ENCODE assay signal across 29 cellular contexts in the genomic region with DNA sequence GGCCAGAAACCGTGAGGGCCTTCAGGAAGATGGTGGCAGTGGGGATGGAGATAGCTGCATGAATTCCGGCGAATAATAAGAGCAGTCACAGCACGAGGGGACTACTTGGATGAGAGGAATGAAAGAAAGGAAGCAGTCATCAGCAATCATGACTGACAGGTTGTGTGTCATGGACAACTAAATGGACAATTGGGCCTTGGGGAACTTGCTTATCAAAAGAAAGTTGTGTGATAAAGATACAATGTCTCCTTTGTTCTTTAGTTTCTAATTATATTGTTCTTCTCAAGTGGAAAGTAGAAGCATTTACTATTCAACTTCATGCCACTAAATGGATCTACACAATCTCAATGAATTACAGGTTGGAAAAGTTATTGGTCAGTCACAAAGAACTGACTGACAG.
"Had no signal": no experiment of that assay in that cellular context is flagged by ENCODE, and none has a peak within 500 bp of the region (broad histone marks: within the 10 kb centered on the region; RNA-seq: fewer than 3 reads in every experiment).

No MANE protein-coding gene starts in this region.

- H3K4me1 ChIP-seq: neural progenitor cell, right lobe of liver, stomach, thyroid gland, tibial nerve, upper lobe of left lung, vagina had no signal

- H3K36me3 ChIP-seq: neural progenitor cell, ovary, right lobe of liver, stomach, thoracic aorta, thyroid gland, vagina had no signal

- H3K79me2 ChIP-seq: parathyroid adenoma had no signal

- H3K9ac ChIP-seq: neural progenitor cell, parathyroid adenoma had no signal

- H3K27ac ChIP-seq: neural progenitor cell, ovary, psoas muscle, right lobe of liver, sigmoid colon, stomach, thoracic aorta, thyroid gland, tibial nerve, upper lobe of left lung, vagina had no signal

- H3K4me3 ChIP-seq: neural progenitor cell, ovary, psoas muscle, right lobe of liver, sigmoid colon, stomach, thoracic aorta, thyroid gland, tibial nerve, upper lobe of left lung, vagina had no signal

- H3K9me3 ChIP-seq: ovary, psoas muscle, right lobe of liver, sigmoid colon, stomach, thoracic aorta, thyroid gland, tibial nerve, upper lobe of left lung, vagina had no signal

- ATAC-seq: natural killer cell treated with Interleukin-12 subunit alpha and Interleukin-12 subunit beta and Interleukin-15 and Interleukin-18, amount 100 ng/mL, for 72 hours; psoas muscle; right cardiac atrium; right lobe of liver; stimulated activated effector memory CD8-positive, alpha-beta T cell treated with anti-CD3 and anti-CD28 coated beads, Interleukin-12 subunit alpha, Interleukin-12 subunit beta, amount 100 ng/mL, for 72 hours; stimulated activated naive B cell treated with anti-CD40 and anti-IgM and Interleukin-4, amounts not matched to agents 10 μg/mL and 1 μg/mL and 100 μg/mL, for 72 hours had no signal

- H3K36me3 Mint-ChIP-seq: natural killer cell treated with Interleukin-12 subunit alpha and Interleukin-12 subunit beta and Interleukin-15 and Interleukin-18, amount 100 ng/mL, for 72 hours; stimulated activated effector memory CD8-positive, alpha-beta T cell treated with anti-CD3 and anti-CD28 coated beads, Interleukin-12 subunit alpha, Interleukin-12 subunit beta, amount 100 ng/mL, for 72 hours; stimulated activated naive B cell treated with anti-CD40 and anti-IgM and Interleukin-4, amounts not matched to agents 10 μg/mL and 1 μg/mL and 100 μg/mL, for 72 hours had no signal

- H3K4me3 Mint-ChIP-seq: natural killer cell treated with Interleukin-12 subunit alpha and Interleukin-12 subunit beta and Interleukin-15 and Interleukin-18, amount 100 ng/mL, for 72 hours; nephron progenitor cell; neural progenitor cell; stimulated activated effector memory CD8-positive, alpha-beta T cell treated with anti-CD3 and anti-CD28 coated beads, Interleukin-12 subunit alpha, Interleukin-12 subunit beta, amount 100 ng/mL, for 72 hours; stimulated activated naive B cell treated with anti-CD40 and anti-IgM and Interleukin-4, amounts not matched to agents 10 μg/mL and 1 μg/mL and 100 μg/mL, for 72 hours; stimulated activated naive CD8-positive, alpha-beta T cell treated with anti-CD3 and anti-CD28 coated beads, Interleukin-15, Interleukin-2, amounts not matched to agents 100 ng/mL and 50 ng/mL, for 24 hours had no signal

- H3K4me1 Mint-ChIP-seq: stimulated activated effector memory CD8-positive, alpha-beta T cell treated with anti-CD3 and anti-CD28 coated beads, Interleukin-12 subunit alpha, Interleukin-12 subunit beta, amount 100 ng/mL, for 72 hours; stimulated activated naive B cell treated with anti-CD40 and anti-IgM and Interleukin-4, amounts not matched to agents 10 μg/mL and 1 μg/mL and 100 μg/mL, for 72 hours had no signal

- H3K27ac Mint-ChIP-seq: natural killer cell treated with Interleukin-12 subunit alpha and Interleukin-12 subunit beta and Interleukin-15 and Interleukin-18, amount 100 ng/mL, for 72 hours; nephron progenitor cell; neural progenitor cell; progenitor cell of endocrine pancreas; stimulated activated effector memory CD8-positive, alpha-beta T cell treated with anti-CD3 and anti-CD28 coated beads, Interleukin-12 subunit alpha, Interleukin-12 subunit beta, amount 100 ng/mL, for 72 hours; stimulated activated naive B cell treated with anti-CD40 and anti-IgM and Interleukin-4, amounts not matched to agents 10 μg/mL and 1 μg/mL and 100 μg/mL, for 72 hours; stimulated activated naive CD8-positive, alpha-beta T cell treated with anti-CD3 and anti-CD28 coated beads, Interleukin-15, Interleukin-2, amounts not matched to agents 100 ng/mL and 50 ng/mL, for 24 hours had no signal

- H3K27me3 ChIP-seq: neural progenitor cell, ovary, right lobe of liver, sigmoid colon, stomach, thyroid gland, tibial nerve, upper lobe of left lung, vagina had no signal

- H3K4me2 ChIP-seq: neural progenitor cell had no signal

- H2AFZ ChIP-seq: neural progenitor cell, parathyroid adenoma had no signal

- FAIRE-seq: urothelium cell line had no signal

- DNase-seq: nephron progenitor cell; occipital lobe; ovary; posterior cingulate gyrus; psoas muscle; right cardiac atrium; right lobe of liver; sigmoid colon; small intestine; stimulated activated CD4-positive, alpha-beta T cell treated with anti-CD3 and anti-CD28 coated beads, Interleukin-15, amount 100 ng/mL, for 24 hours; stimulated activated CD4-positive, alpha-beta T cell treated with anti-CD3 and anti-CD28 coated beads, Interleukin-2, amount 100 ng/mL, for 24 hours; stimulated activated CD4-positive, alpha-beta T cell treated with anti-CD3 and anti-CD28 coated beads, Interleukin-2, amount 100 ng/mL, for 48 hours; stimulated activated CD4-positive, alpha-beta T cell treated with anti-CD3 and anti-CD28 coated beads, Interleukin-4, amount 100 ng/mL, for 24 hours; stimulated activated naive B cell treated with anti-CD40 and anti-IgM and Interleukin-4, amounts not matched to agents 10 μg/mL and 1 μg/mL and 100 μg/mL, for 72 hours; stimulated activated naive CD4-positive, alpha-beta T cell treated with Interleukin-2 at 50 U/mL for 16 hours; stomach; thyroid gland; trophoblast cell; upper lobe of left lung had no signal

- H3K9me3 Mint-ChIP-seq: nephron progenitor cell; stimulated activated effector memory CD8-positive, alpha-beta T cell treated with anti-CD3 and anti-CD28 coated beads, Interleukin-12 subunit alpha, Interleukin-12 subunit beta, amount 100 ng/mL, for 72 hours; stimulated activated naive B cell treated with anti-CD40 and anti-IgM and Interleukin-4, amounts not matched to agents 10 μg/mL and 1 μg/mL and 100 μg/mL, for 72 hours; stimulated activated naive CD8-positive, alpha-beta T cell treated with anti-CD3 and anti-CD28 coated beads, Interleukin-15, Interleukin-2, amounts not matched to agents 100 ng/mL and 50 ng/mL, for 24 hours had no signal

- H3K27me3 Mint-ChIP-seq: natural killer cell treated with Interleukin-12 subunit alpha and Interleukin-12 subunit beta and Interleukin-15 and Interleukin-18, amount 100 ng/mL, for 72 hours; progenitor cell of endocrine pancreas; stimulated activated naive B cell treated with anti-CD40 and anti-IgM and Interleukin-4, amounts not matched to agents 10 μg/mL and 1 μg/mL and 100 μg/mL, for 72 hours had no signal
